ENCODE assay signal across 15 cellular contexts in genomic region chr2:223464071-223464470, GRCh38.
"Had no signal": no experiment of that assay in that cellular context is flagged by ENCODE, and none has a peak within 500 bp of the region (broad histone marks: within the 10 kb centered on the region; RNA-seq: fewer than 3 reads in every experiment).

No MANE protein-coding gene starts in this region.

- H3K9me3 ChIP-seq: tibial artery, uterus had no signal

- H3K36me3 Mint-ChIP-seq: activated naive CD8-positive, alpha-beta T cell treated with anti-CD3 and anti-CD28 coated beads, Interleukin-2, amount 10 ng/mL, durations not matched to agents 7 days and 5 days; natural killer cell treated with Interleukin-12 subunit alpha and Interleukin-12 subunit beta and Interleukin-15 and Interleukin-18, amount 100 ng/mL, for 72 hours; stimulated activated memory B cell treated with anti-CD40 and anti-IgM and Interleukin-4, amounts not matched to agents 10 μg/mL and 1 μg/mL and 100 μg/mL, for 72 hours had no signal

- H3K4me1 Mint-ChIP-seq: activated naive CD8-positive, alpha-beta T cell treated with anti-CD3 and anti-CD28 coated beads, Interleukin-2, amount 10 ng/mL, durations not matched to agents 7 days and 5 days; stimulated activated memory B cell treated with anti-CD40 and anti-IgM and Interleukin-4, amounts not matched to agents 10 μg/mL and 1 μg/mL and 100 μg/mL, for 72 hours had no signal

- H3K27ac Mint-ChIP-seq: activated naive CD8-positive, alpha-beta T cell treated with anti-CD3 and anti-CD28 coated beads, Interleukin-2, amount 10 ng/mL, durations not matched to agents 7 days and 5 days; activated T-helper 1 cell treated with anti-CD3 and anti-CD28 coated beads, Interleukin-12 subunit alpha, Interleukin-12 subunit beta, Interleukin-2, Interleukin-4 antibody, amounts not matched to agents 30 ng/mL and 10 ng/mL and 1 ng/mL, durations not matched to agents 14 hours and 24 hours and 36 hours; natural killer cell treated with Interleukin-12 subunit alpha and Interleukin-12 subunit beta and Interleukin-15 and Interleukin-18, amount 100 ng/mL, for 72 hours; stimulated activated memory B cell treated with anti-CD40 and anti-IgM and Interleukin-4, amounts not matched to agents 10 μg/mL and 1 μg/mL and 100 μg/mL, for 72 hours had no signal

- H3K27me3 Mint-ChIP-seq: activated naive CD8-positive, alpha-beta T cell treated with anti-CD3 and anti-CD28 coated beads, Interleukin-2, amount 10 ng/mL, durations not matched to agents 7 days and 5 days; natural killer cell treated with Interleukin-12 subunit alpha and Interleukin-12 subunit beta and Interleukin-15 and Interleukin-18, amount 100 ng/mL, for 72 hours; stimulated activated memory B cell treated with anti-CD40 and anti-IgM and Interleukin-4, amounts not matched to agents 10 μg/mL and 1 μg/mL and 100 μg/mL, for 72 hours had no signal

- H3K27me3 ChIP-seq: foreskin keratinocyte, tibial artery, uterus had no signal

- H3K4me3 Mint-ChIP-seq: activated naive CD8-positive, alpha-beta T cell treated with anti-CD3 and anti-CD28 coated beads, Interleukin-2, amount 10 ng/mL, durations not matched to agents 7 days and 5 days; activated T-helper 1 cell treated with anti-CD3 and anti-CD28 coated beads, Interleukin-12 subunit alpha, Interleukin-12 subunit beta, Interleukin-2, Interleukin-4 antibody, amounts not matched to agents 30 ng/mL and 10 ng/mL and 1 ng/mL, durations not matched to agents 14 hours and 24 hours and 36 hours; natural killer cell treated with Interleukin-12 subunit alpha and Interleukin-12 subunit beta and Interleukin-15 and Interleukin-18, amount 100 ng/mL, for 72 hours; stimulated activated memory B cell treated with anti-CD40 and anti-IgM and Interleukin-4, amounts not matched to agents 10 μg/mL and 1 μg/mL and 100 μg/mL, for 72 hours had no signal

- DNase-seq: activated naive CD4-positive, alpha-beta T cell; activated naive CD8-positive, alpha-beta T cell treated with anti-CD3 and anti-CD28 coated beads, Interleukin-2, amount 10 ng/mL, durations not matched to agents 7 days and 5 days; anterior cingulate cortex; foreskin keratinocyte; glutamatergic neuron; hypothalamus; left ventricle myocardium superior; mesendoderm; posterior cingulate gyrus; retina; tibial artery; uterus had no signal

- H3K27ac ChIP-seq: foreskin keratinocyte, uterus had no signal

- H3K4me3 ChIP-seq: tibial artery, uterus had no signal

- ATAC-seq: foreskin keratinocyte; left ventricle myocardium superior; natural killer cell treated with Interleukin-12 subunit alpha and Interleukin-12 subunit beta and Interleukin-15 and Interleukin-18, amount 100 ng/mL, for 72 hours; stimulated activated memory B cell treated with anti-CD40 and anti-IgM and Interleukin-4, amounts not matched to agents 10 μg/mL and 1 μg/mL and 100 μg/mL, for 72 hours had no signal

- H3K9me3 Mint-ChIP-seq: activated T-helper 1 cell treated with anti-CD3 and anti-CD28 coated beads, Interleukin-12 subunit alpha, Interleukin-12 subunit beta, Interleukin-2, Interleukin-4 antibody, amounts not matched to agents 30 ng/mL and 10 ng/mL and 1 ng/mL, durations not matched to agents 14 hours and 24 hours and 36 hours; natural killer cell treated with Interleukin-12 subunit alpha and Interleukin-12 subunit beta and Interleukin-15 and Interleukin-18, amount 100 ng/mL, for 72 hours had no signal

- H3K36me3 ChIP-seq: tibial artery, uterus had no signal

- H3K4me1 ChIP-seq: uterus had no signal
